36 cellular contexts compared by ENCODE assay signal in the genomic region with DNA sequence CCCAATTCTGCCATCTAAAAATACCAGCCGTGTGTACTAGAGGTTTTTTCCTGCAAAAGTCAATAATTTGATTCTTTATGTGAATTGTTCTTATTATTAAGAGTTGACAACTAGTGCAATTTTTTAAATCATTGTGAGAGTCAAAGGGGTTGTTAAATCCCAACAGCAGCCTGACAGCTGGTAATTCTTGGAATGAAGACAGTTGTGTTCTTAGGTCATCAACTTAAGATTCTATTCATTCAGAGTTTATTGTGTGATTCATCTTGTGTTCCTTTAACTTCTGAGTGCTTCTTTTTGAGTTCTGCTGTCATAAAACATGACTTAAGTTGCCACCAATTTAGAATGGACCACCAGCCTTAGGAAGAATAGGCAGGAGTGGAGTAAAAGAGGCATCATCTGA.
"Had no signal": no experiment of that assay in that cellular context is flagged by ENCODE, and none has a peak within 500 bp of the region (broad histone marks: within the 10 kb centered on the region; RNA-seq: fewer than 3 reads in every experiment).

No MANE protein-coding gene starts in this region.

- H3K4me1 Mint-ChIP-seq: activated CD4-positive, alpha-beta memory T cell treated with anti-CD3 and anti-CD28 coated beads, Interleukin-2, amount 10 ng/mL, durations not matched to agents 7 days and 5 days; activated CD8-positive, alpha-beta memory T cell treated with anti-CD3 and anti-CD28 coated beads, Interleukin-2, amount 10 ng/mL, durations not matched to agents 7 days and 5 days; activated naive CD8-positive, alpha-beta T cell treated with anti-CD3 and anti-CD28 coated beads for 36 hours; activated T-helper 17 cell treated with anti-CD3 and anti-CD28 coated beads, Interleukin-2, amount 50 U/mL, for 72 hours had no signal

- H3K27me3 Mint-ChIP-seq: activated CD4-positive, alpha-beta memory T cell treated with anti-CD3 and anti-CD28 coated beads, Interleukin-2, amount 10 ng/mL, durations not matched to agents 7 days and 5 days; activated CD8-positive, alpha-beta memory T cell treated with anti-CD3 and anti-CD28 coated beads, Interleukin-2, amount 10 ng/mL, durations not matched to agents 7 days and 5 days; activated naive CD8-positive, alpha-beta T cell treated with anti-CD3 and anti-CD28 coated beads for 36 hours; activated T-helper 17 cell treated with anti-CD3 and anti-CD28 coated beads, Interleukin-2, amount 50 U/mL, for 72 hours had no signal

- H3K4me3 Mint-ChIP-seq: activated CD4-positive, alpha-beta memory T cell treated with anti-CD3 and anti-CD28 coated beads, Interleukin-2, amount 10 ng/mL, durations not matched to agents 7 days and 5 days; activated CD8-positive, alpha-beta memory T cell treated with anti-CD3 and anti-CD28 coated beads, Interleukin-2, amount 10 ng/mL, durations not matched to agents 7 days and 5 days; activated naive CD8-positive, alpha-beta T cell treated with anti-CD3 and anti-CD28 coated beads for 36 hours; activated T-helper 17 cell treated with anti-CD3 and anti-CD28 coated beads, Interleukin-2, amount 50 U/mL, for 72 hours had no signal

- H3K4me3 ChIP-seq: PC-9 had no signal

- DNase-seq: activated CD4-positive, alpha-beta memory T cell treated with anti-CD3 and anti-CD28 coated beads, Interleukin-2, amount 10 ng/mL, durations not matched to agents 7 days and 5 days; activated CD4-positive, alpha-beta T cell treated with anti-CD3 and anti-CD28 coated beads for 1 hour; activated CD4-positive, alpha-beta T cell treated with anti-CD3 and anti-CD28 coated beads for 48 hours; activated CD4-positive, CD25-positive, alpha-beta regulatory T cell; activated CD8-positive, alpha-beta memory T cell treated with anti-CD3 and anti-CD28 coated beads for 24 hours; activated CD8-positive, alpha-beta memory T cell treated with anti-CD3 and anti-CD28 coated beads, Interleukin-2, amount 10 ng/mL, durations not matched to agents 7 days and 5 days; activated CD8-positive, alpha-beta memory T cell treated with anti-CD3 and anti-CD28 coated beads, Interleukin-2, amount 50 U/mL, for 48 hours; activated effector memory CD4-positive, alpha-beta T cell treated with anti-CD3 and anti-CD28 coated beads, Interleukin-2, amount 50 U/mL, for 16 hours; activated naive CD4-positive, alpha-beta T cell; activated naive CD4-positive, alpha-beta T cell treated with anti-CD3 and anti-CD28 coated beads, Interleukin-2, amount 50 U/mL, for 16 hours; activated naive CD8-positive, alpha-beta T cell treated with anti-CD3 and anti-CD28 coated beads for 36 hours; activated T-cell treated with anti-CD3 and anti-CD28 coated beads, Interleukin-2, amount 50 U/mL, for 48 hours; amniotic stem cell; aorta; brain microvascular endothelial cell; central memory CD4-positive, alpha-beta T cell; NCI-H1092 treated with DMSO at 0.1 percent for 48 hours; NCI-H146; NCI-H187; NCI-H2029 treated with DMSO at 0.1 percent for 48 hours; NCI-H2107; NCI-H226; NCI-H524 treated with DMSO at 0.1 percent for 48 hours; NCI-H748 treated with DMSO at 0.1 percent for 48 hours; NK-92 treated with Interleukin-12 subunit alpha and Interleukin-12 subunit beta, amount 100 ng/mL, for 24 hours; PC-9; SIG-M5; T-helper 1 cell; T-helper 2 cell; T-helper 9 cell; WERI-Rb-1 had no signal

- H3K27me3 ChIP-seq: brain microvascular endothelial cell had no signal

- H3K4me2 ChIP-seq: KMS-11, PC-9 had no signal

- H3K27ac Mint-ChIP-seq: activated CD4-positive, alpha-beta memory T cell treated with anti-CD3 and anti-CD28 coated beads, Interleukin-2, amount 10 ng/mL, durations not matched to agents 7 days and 5 days; activated CD8-positive, alpha-beta memory T cell treated with anti-CD3 and anti-CD28 coated beads, Interleukin-2, amount 10 ng/mL, durations not matched to agents 7 days and 5 days; activated naive CD8-positive, alpha-beta T cell treated with anti-CD3 and anti-CD28 coated beads for 36 hours; activated T-helper 17 cell treated with anti-CD3 and anti-CD28 coated beads, Interleukin-2, amount 50 U/mL, for 72 hours had no signal

- H3K9ac ChIP-seq: KMS-11 had no signal

- H3K9me3 Mint-ChIP-seq: activated naive CD8-positive, alpha-beta T cell treated with anti-CD3 and anti-CD28 coated beads for 36 hours had no signal

- H3K36me3 Mint-ChIP-seq: activated CD8-positive, alpha-beta memory T cell treated with anti-CD3 and anti-CD28 coated beads, Interleukin-2, amount 10 ng/mL, durations not matched to agents 7 days and 5 days; activated naive CD8-positive, alpha-beta T cell treated with anti-CD3 and anti-CD28 coated beads for 36 hours had no signal

- ATAC-seq: activated CD8-positive, alpha-beta memory T cell treated with anti-CD3 and anti-CD28 coated beads, Interleukin-2, amount 10 ng/mL, durations not matched to agents 7 days and 5 days; activated T-helper 17 cell treated with anti-CD3 and anti-CD28 coated beads, Interleukin-2, amount 50 U/mL, for 72 hours; Right ventricle myocardium inferior; SK-N-SH treated with all-trans-retinoic acid at 6 μM for 48 hours had no signal

- H3K36me3 ChIP-seq: brain microvascular endothelial cell, WERI-Rb-1 had no signal

- H2AFZ ChIP-seq: PC-9 had no signal

- H3K27ac ChIP-seq: brain microvascular endothelial cell, KMS-11, PC-9, RWPE1, WERI-Rb-1 had no signal
